ENCODE assay signal across 32 cellular contexts in the genomic region with DNA sequence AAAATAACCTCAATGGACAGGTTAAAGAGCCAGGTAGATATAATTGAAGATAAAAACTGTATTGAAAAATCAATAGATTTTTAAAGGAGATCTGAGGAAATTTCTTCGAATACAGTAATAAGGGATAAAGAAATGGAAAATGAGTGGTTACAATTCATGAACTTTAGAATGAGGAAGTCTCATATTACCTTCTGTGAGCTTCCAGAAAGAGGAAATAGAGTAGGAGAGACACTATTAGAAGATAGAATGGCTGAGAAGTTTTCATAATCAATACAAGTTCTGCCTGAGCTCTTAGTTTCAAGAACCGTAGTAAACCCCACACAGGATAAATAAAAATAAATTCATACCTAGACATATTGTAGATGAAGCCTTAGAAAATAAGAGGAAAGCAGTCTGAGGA. TPM values are rescaled to one million over a fixed set of nuclear protein-coding genes. Genes with fewer than 3 reads are reported as not detected.
"Had no signal": no experiment of that assay in that cellular context is flagged by ENCODE, and none has a peak within 500 bp of the region (broad histone marks: within the 10 kb centered on the region; RNA-seq: fewer than 3 reads in every experiment).

No MANE protein-coding gene starts in this region.

- H3K4me3 Mint-ChIP-seq: activated CD4-positive, alpha-beta T cell treated with anti-CD3 and anti-CD28 coated beads for 36 hours; activated CD8-positive, alpha-beta memory T cell treated with anti-CD3 and anti-CD28 coated beads, Interleukin-2, amount 10 ng/mL, durations not matched to agents 7 days and 5 days; activated CD8-positive, alpha-beta T cell treated with anti-CD3 and anti-CD28 coated beads, Interleukin-2, amount 10 ng/mL, durations not matched to agents 7 days and 5 days; central memory CD8-positive, alpha-beta T cell; dendritic cell treated with granulocyte-macrophage colony-stimulating factor and Interleukin-4, amounts not matched to agents 40 ng/mL and 50 ng/mL, for 4 days; immature natural killer cell; mesothelial cell of epicardium; naive thymus-derived CD8-positive, alpha-beta T cell; neural crest cell; stimulated activated effector memory CD8-positive, alpha-beta T cell treated with anti-CD3 and anti-CD28 coated beads, Interleukin-12 subunit alpha, Interleukin-12 subunit beta, amount 100 ng/mL, for 72 hours; stimulated activated naive CD8-positive, alpha-beta T cell treated with anti-CD3 and anti-CD28 coated beads, Interleukin-15, Interleukin-2, amounts not matched to agents 100 ng/mL and 50 ng/mL, for 24 hours had no signal

- H3K9me3 Mint-ChIP-seq: activated naive CD4-positive, alpha-beta T cell treated with anti-CD3 and anti-CD28 coated beads, Interleukin-2, amount 50 U/mL, for 72 hours; central memory CD8-positive, alpha-beta T cell; dendritic cell treated with granulocyte-macrophage colony-stimulating factor and Interleukin-4, amounts not matched to agents 40 ng/mL and 50 ng/mL, for 4 days; immature natural killer cell; mesothelial cell of epicardium; naive thymus-derived CD8-positive, alpha-beta T cell; neural crest cell; stimulated activated effector memory CD8-positive, alpha-beta T cell treated with anti-CD3 and anti-CD28 coated beads, Interleukin-12 subunit alpha, Interleukin-12 subunit beta, amount 100 ng/mL, for 72 hours; stimulated activated naive CD8-positive, alpha-beta T cell treated with anti-CD3 and anti-CD28 coated beads, Interleukin-15, Interleukin-2, amounts not matched to agents 100 ng/mL and 50 ng/mL, for 24 hours had no signal

- H3K27me3 ChIP-seq: esophagus muscularis mucosa, pancreas, upper lobe of right lung had no signal

- H3K9me3 ChIP-seq: esophagus muscularis mucosa, heart left ventricle, pancreas, prostate gland, upper lobe of right lung had no signal

- H3K4me3 ChIP-seq: esophagus muscularis mucosa, heart left ventricle, pancreas, prostate gland, skin epidermis, upper lobe of right lung had no signal

- H3K4me1 Mint-ChIP-seq: activated CD4-positive, alpha-beta T cell treated with anti-CD3 and anti-CD28 coated beads for 36 hours; activated CD8-positive, alpha-beta memory T cell treated with anti-CD3 and anti-CD28 coated beads, Interleukin-2, amount 10 ng/mL, durations not matched to agents 7 days and 5 days; central memory CD8-positive, alpha-beta T cell; immature natural killer cell; naive thymus-derived CD8-positive, alpha-beta T cell; neural crest cell; stimulated activated effector memory CD8-positive, alpha-beta T cell treated with anti-CD3 and anti-CD28 coated beads, Interleukin-12 subunit alpha, Interleukin-12 subunit beta, amount 100 ng/mL, for 72 hours had no signal

- H3K36me3 ChIP-seq: esophagus muscularis mucosa, heart left ventricle, pancreas, prostate gland, upper lobe of right lung had no signal

- ATAC-seq: activated CD4-positive, alpha-beta T cell treated with anti-CD3 and anti-CD28 coated beads for 36 hours; activated CD8-positive, alpha-beta memory T cell treated with anti-CD3 and anti-CD28 coated beads, Interleukin-2, amount 10 ng/mL, durations not matched to agents 7 days and 5 days; activated CD8-positive, alpha-beta T cell treated with anti-CD3 and anti-CD28 coated beads, Interleukin-2, amount 10 ng/mL, durations not matched to agents 7 days and 5 days; activated naive CD4-positive, alpha-beta T cell treated with anti-CD3 and anti-CD28 coated beads, Interleukin-2, amount 50 U/mL, for 72 hours; foreskin keratinocyte; heart left ventricle; left colon; naive thymus-derived CD8-positive, alpha-beta T cell; pancreas; sciatic nerve; stimulated activated effector memory CD8-positive, alpha-beta T cell treated with anti-CD3 and anti-CD28 coated beads, Interleukin-12 subunit alpha, Interleukin-12 subunit beta, amount 100 ng/mL, for 72 hours; upper lobe of right lung had no signal

- H3K27ac Mint-ChIP-seq: activated CD4-positive, alpha-beta T cell treated with anti-CD3 and anti-CD28 coated beads for 36 hours; activated CD8-positive, alpha-beta memory T cell treated with anti-CD3 and anti-CD28 coated beads, Interleukin-2, amount 10 ng/mL, durations not matched to agents 7 days and 5 days; activated CD8-positive, alpha-beta T cell treated with anti-CD3 and anti-CD28 coated beads, Interleukin-2, amount 10 ng/mL, durations not matched to agents 7 days and 5 days; activated naive CD4-positive, alpha-beta T cell treated with anti-CD3 and anti-CD28 coated beads, Interleukin-2, amount 50 U/mL, for 72 hours; dendritic cell treated with granulocyte-macrophage colony-stimulating factor and Interleukin-4, amounts not matched to agents 40 ng/mL and 50 ng/mL, for 4 days; immature natural killer cell; mesothelial cell of epicardium; naive thymus-derived CD8-positive, alpha-beta T cell; stimulated activated effector memory CD8-positive, alpha-beta T cell treated with anti-CD3 and anti-CD28 coated beads, Interleukin-12 subunit alpha, Interleukin-12 subunit beta, amount 100 ng/mL, for 72 hours; stimulated activated naive CD8-positive, alpha-beta T cell treated with anti-CD3 and anti-CD28 coated beads, Interleukin-15, Interleukin-2, amounts not matched to agents 100 ng/mL and 50 ng/mL, for 24 hours had no signal

- H3K36me3 Mint-ChIP-seq: activated CD8-positive, alpha-beta memory T cell treated with anti-CD3 and anti-CD28 coated beads, Interleukin-2, amount 10 ng/mL, durations not matched to agents 7 days and 5 days; activated naive CD4-positive, alpha-beta T cell treated with anti-CD3 and anti-CD28 coated beads, Interleukin-2, amount 50 U/mL, for 72 hours; immature natural killer cell; mesothelial cell of epicardium; naive thymus-derived CD8-positive, alpha-beta T cell; stimulated activated effector memory CD8-positive, alpha-beta T cell treated with anti-CD3 and anti-CD28 coated beads, Interleukin-12 subunit alpha, Interleukin-12 subunit beta, amount 100 ng/mL, for 72 hours had no signal

- H3K4me1 ChIP-seq: esophagus muscularis mucosa, foreskin keratinocyte, pancreas, prostate gland, upper lobe of right lung had no signal

- DNase-seq: activated CD4-positive, alpha-beta T cell treated with anti-CD3 and anti-CD28 coated beads for 36 hours; activated CD4-positive, CD25-positive, alpha-beta regulatory T cell; activated CD8-positive, alpha-beta memory T cell treated with anti-CD3 and anti-CD28 coated beads, Interleukin-2, amount 10 ng/mL, durations not matched to agents 7 days and 5 days; activated CD8-positive, alpha-beta T cell treated with anti-CD3 and anti-CD28 coated beads, Interleukin-2, amount 10 ng/mL, durations not matched to agents 7 days and 5 days; activated naive CD4-positive, alpha-beta T cell; activated T-cell treated with anti-CD3 and anti-CD28 coated beads, Interleukin-2, amount 50 U/mL, for 48 hours; anterior cingulate cortex; foreskin keratinocyte; heart left ventricle; hypothalamus; immature natural killer cell; kidney; left colon; mammary epithelial cell; naive thymus-derived CD8-positive, alpha-beta T cell; nucleus accumbens; pancreas; retina; stimulated activated CD4-positive, alpha-beta T cell treated with anti-CD3 and anti-CD28 coated beads, Interleukin-4, amount 100 ng/mL, for 24 hours; T-helper 9 cell; upper lobe of right lung had no signal

- H3K27ac ChIP-seq: esophagus muscularis mucosa, foreskin keratinocyte, heart left ventricle, pancreas, prostate gland, skin epidermis, upper lobe of right lung had no signal

RNA-seq across cellular contexts. Expression of gene SDK1, which starts 11.5 kb away (rescaled TPM):
- polyA plus RNA-seq: immature natural killer cell had no signal
